10 cellular contexts compared by ENCODE assay signal in the genomic region with DNA sequence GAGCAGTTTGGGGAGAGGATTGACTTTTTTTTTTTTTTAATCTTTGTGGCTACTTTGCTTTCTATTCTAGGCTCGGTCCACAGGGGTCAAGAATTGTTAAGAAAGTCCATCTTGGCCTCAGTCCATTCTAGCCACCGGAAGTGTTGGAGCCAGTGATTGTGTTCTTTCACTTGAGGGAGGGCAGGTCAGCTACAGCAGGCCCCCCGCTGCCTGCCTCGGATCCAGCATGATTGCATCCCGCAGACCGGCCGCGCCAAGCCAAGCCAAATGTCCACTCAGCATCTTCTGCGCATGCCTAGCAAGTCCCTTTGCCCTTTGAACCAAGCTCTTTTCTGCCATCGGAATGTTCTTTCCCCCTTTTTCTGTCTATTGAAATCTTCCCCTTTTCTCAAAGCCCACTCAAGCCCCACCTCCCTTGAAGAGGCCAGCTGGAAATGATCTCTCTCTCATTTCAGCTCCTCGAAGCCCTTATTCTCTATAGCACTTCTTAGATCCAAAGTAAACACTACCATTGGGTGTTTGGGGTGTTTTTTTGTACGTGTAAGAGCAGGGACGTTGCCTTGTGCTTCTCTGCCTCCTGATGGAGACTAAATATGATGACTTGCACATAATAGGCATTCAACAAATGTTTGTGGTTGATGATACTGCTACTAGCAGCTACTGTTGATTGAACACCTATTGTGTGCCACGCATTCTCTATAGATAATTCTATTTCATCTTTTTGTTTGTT.
DNase-seq lines count a peak whose midpoint lies in the region; ATAC-seq and TF ChIP-seq lines count a peak whose summit lies in the region.
"Had no signal": no experiment of that assay in that cellular context is flagged by ENCODE, and none has a peak within 500 bp of the region (broad histone marks: within the 10 kb centered on the region; RNA-seq: fewer than 3 reads in every experiment).

No MANE protein-coding gene starts in this region.

- H3K27ac ChIP-seq in KOPT-K1 (ENCODE audit: low read depth, low read length, poor library complexity, severe bottlenecking) = peak overlapping the region; percentile 22
- H3K27ac ChIP-seq in lung (ENCODE audit: low read depth in 1 of 2, low read length in 1 of 2) = no peak overlapping the region

- TF ChIP-seq CTCF in AG10803 (conservative IDR thresholded peaks at IDR 0.05; ENCODE audit: low read length) = no peak
- no peak for TF ChIP-seq CTCF in cardiac fibroblast (IDR thresholded peaks at IDR 0.05; ENCODE audit: low read depth, low read length)
- no peak for TF ChIP-seq CTCF in lung (IDR thresholded peaks at IDR 0.05; ENCODE audit: control extremely low read depth, extremely low read depth)
- no peak for TF ChIP-seq CTCF in omental fat pad (IDR thresholded peaks at IDR 0.05)

- DNase-seq in AG10803 (ENCODE audit: low read depth) (peak; percentile 48), cardiac fibroblast (ENCODE audit: low read depth in 2 of 2) (peak; percentile 65 to 78), lung (ENCODE audit: low spot score) (no peak), COLO668 (lab: John Stamatoyannopoulos, UW; ENCODE audit: unreplicated experiment) (no peak), omental fat pad (ENCODE audit: low spot score) (no peak), Kasumi-1 (lab: John Stamatoyannopoulos, UW) (no peak), NCI-H82 (lab: John Stamatoyannopoulos, UW) (no peak)
- DNase-seq: COR-L47, NCI-H226 had no signal

- no peaks in the 10 kb centered on the region for H3K27me3 ChIP-seq in lung (ENCODE audit: control insufficient read depth, insufficient read depth)

- H3K36me3 ChIP-seq in KOPT-K1 (ENCODE audit: insufficient read depth, low read length) (no peaks in the 10 kb centered on the region), lung (ENCODE audit: control insufficient read depth in 2 of 2, insufficient read depth in 2 of 2, low read length in 2 of 2) (no peaks in the 10 kb centered on the region)

- H3K9me3 ChIP-seq in KOPT-K1 (ENCODE audit: insufficient read depth, low read length, poor library complexity, severe bottlenecking) (no peaks in the 10 kb centered on the region), lung (ENCODE audit: control insufficient read depth in 2 of 2, insufficient read depth in 1 of 2, low read length in 1 of 2) (no peaks in the 10 kb centered on the region)

- H3K4me3 ChIP-seq in AG10803 (ENCODE audit: low read length) = no peak overlapping the region
- H3K4me3 ChIP-seq in cardiac fibroblast (replicated peaks in 1 of 2; ENCODE audit: low read depth in 2 of 2, low read length in 2 of 2) = peak overlapping the region in 1 of 2 donors; percentile 26
- no peak overlapping the region for H3K4me3 ChIP-seq in lung

- H3K4me1 ChIP-seq in lung (ENCODE audit: control insufficient read depth in 2 of 2, insufficient read depth in 2 of 2, low read length in 2 of 2) = no peaks in the 10 kb centered on the region

- 40 to 43% methylated on average over 14 of the region's 14 CpGs for WGBS in lung, 2 donors

- peak; percentile 41 for ATAC-seq in lung (ENCODE audit: insufficient read depth, low FRiP score)
- no peak for ATAC-seq in omental fat pad (ENCODE audit: low FRiP score)

Comparison
In these comparisons a context has a peak if more than half of its experiments do, and no peak if none do; other contexts are left out.
1. DNase-seq: peak in AG10803 (single experiment) and cardiac fibroblast (2 of 2); none in lung (single experiment), COLO668 (single experiment), omental fat pad (single experiment), Kasumi-1 (0 of 2) and NCI-H82 (single experiment).